In the genomic region with DNA sequence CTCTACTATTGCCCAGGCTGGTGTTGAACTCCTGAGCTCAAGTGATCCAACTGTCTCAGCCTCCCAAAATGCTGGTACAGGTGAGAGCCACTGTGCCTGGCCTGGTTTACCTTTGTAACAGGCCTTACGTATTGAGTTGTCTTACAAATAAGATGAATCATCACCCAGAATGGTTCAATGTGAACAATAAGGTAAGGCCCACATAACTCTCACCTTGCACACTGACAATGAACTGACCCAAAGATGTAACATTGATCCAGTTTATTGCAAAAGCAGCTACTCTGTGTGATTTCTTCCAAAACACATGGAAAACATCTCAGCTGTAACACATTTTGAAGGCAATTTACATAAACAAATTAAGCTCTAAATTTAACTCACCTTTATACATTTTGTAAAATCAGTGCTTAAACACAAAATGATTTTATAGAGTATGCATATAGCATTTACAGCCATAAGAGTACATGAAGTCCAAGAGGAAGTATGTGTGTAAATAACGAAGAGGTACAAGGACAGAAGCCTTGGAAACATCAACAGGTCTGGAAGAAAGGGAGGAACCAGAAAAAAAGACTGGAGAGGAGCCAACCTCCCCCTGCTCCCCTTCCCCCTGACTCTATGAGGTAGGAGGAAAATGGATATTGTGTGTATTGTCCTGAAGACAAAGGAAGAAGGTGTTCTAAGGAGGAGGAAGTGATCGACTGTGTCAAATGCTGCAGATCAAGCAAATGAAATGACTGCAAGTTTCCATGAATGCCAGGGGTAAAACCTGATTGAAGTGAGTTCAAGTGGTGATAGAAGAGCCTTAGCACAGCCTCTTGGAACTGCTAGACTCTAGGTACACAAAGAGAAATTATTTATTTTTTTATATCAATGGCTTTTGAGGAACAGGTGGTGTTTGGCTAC, we compare ENCODE assay signal across 17 cellular contexts. TPM values are rescaled to one million over a fixed set of nuclear protein-coding genes. Genes with fewer than 3 reads are reported as not detected.
DNase-seq lines count a peak whose midpoint lies in the region; ATAC-seq and TF ChIP-seq lines count a peak whose summit lies in the region.
"Had no signal": no experiment of that assay in that cellular context is flagged by ENCODE, and none has a peak within 500 bp of the region (broad histone marks: within the 10 kb centered on the region; RNA-seq: fewer than 3 reads in every experiment).

No MANE protein-coding gene starts in this region.

- no peak for DNase-seq in activated T-cell treated with anti-CD3 and anti-CD28 coated beads, Interleukin-2, amount 50 U/mL, for 72 hours
- DNase-seq in activated T-cell treated with anti-CD3 and anti-CD28 coated beads, Interleukin-2, amount 50 U/mL, for 48 hours: no peak
- DNase-seq in RWPE2 (ENCODE audit: low spot score): no peak
- no peak for DNase-seq in endothelial cell (ENCODE audit: low spot score)
- no peak for DNase-seq in AML-193 (lab: John Stamatoyannopoulos, UW)
- DNase-seq in GM13976 (ENCODE audit: low spot score): no peak
- no peak for DNase-seq in mesothelial cell of epicardium (ENCODE audit: low spot score in 2 of 2, unreplicated experiment in 2 of 2)
- DNase-seq: activated CD4-positive, alpha-beta T cell treated with anti-CD3 and anti-CD28 coated beads for 48 hours; anterior cingulate cortex; GDM1; KG1; NCI-H2227 treated with DMSO at 0.1 percent for 48 hours; right cardiac atrium; SIG-M5 had no signal

- H3K9me3 Mint-ChIP-seq in activated T-cell treated with anti-CD3 and anti-CD28 coated beads, Interleukin-2, amount 50 U/mL, for 72 hours: no peaks in the 10 kb centered on the region
- H3K9me3 Mint-ChIP-seq in endothelial cell (ENCODE audit: unreplicated experiment) (no peaks in the 10 kb centered on the region), mesothelial cell of epicardium (no peaks in the 10 kb centered on the region)
- H3K9me3 Mint-ChIP-seq in stimulated activated naive CD8-positive, alpha-beta T cell treated with anti-CD3 and anti-CD28 coated beads, Interleukin-15, Interleukin-2, amounts not matched to agents 100 ng/mL and 50 ng/mL, for 24 hours: no peaks in the 10 kb centered on the region

- H3K27me3 Mint-ChIP-seq in activated T-cell treated with anti-CD3 and anti-CD28 coated beads, Interleukin-2, amount 50 U/mL, for 72 hours (ENCODE audit: low read depth): no peaks in the 10 kb centered on the region
- peaks cover 7% of the 10 kb centered on the region for H3K27me3 Mint-ChIP-seq in endothelial cell (ENCODE audit: unreplicated experiment)
- no peaks in the 10 kb centered on the region for H3K27me3 Mint-ChIP-seq in stimulated activated naive CD8-positive, alpha-beta T cell treated with anti-CD3 and anti-CD28 coated beads, Interleukin-15, Interleukin-2, amounts not matched to agents 100 ng/mL and 50 ng/mL, for 24 hours
- no peaks in the 10 kb centered on the region for H3K27me3 Mint-ChIP-seq in mesothelial cell of epicardium (ENCODE audit: low read depth)

- in situ Hi-C loops in GM13976 (cut with MboI; ENCODE audit: low sequenced_read_pairs, unreplicated experiment): no loop called here

- peak overlapping the region; percentile 31 to 64 for H3K4me3 Mint-ChIP-seq in activated T-cell treated with anti-CD3 and anti-CD28 coated beads, Interleukin-2, amount 50 U/mL, for 72 hours
- H3K4me3 Mint-ChIP-seq in endothelial cell (ENCODE audit: unreplicated experiment) (no peak overlapping the region), mesothelial cell of epicardium (no peak overlapping the region)
- H3K4me3 Mint-ChIP-seq in stimulated activated naive CD8-positive, alpha-beta T cell treated with anti-CD3 and anti-CD28 coated beads, Interleukin-15, Interleukin-2, amounts not matched to agents 100 ng/mL and 50 ng/mL, for 24 hours: no peak overlapping the region

- no peak overlapping the region for H3K27ac ChIP-seq in RWPE2 (ENCODE audit: poor library complexity, severe bottlenecking)

- no peaks in the 10 kb centered on the region for H3K36me3 ChIP-seq in RWPE2 (ENCODE audit: low read depth)
- H3K36me3 ChIP-seq: HAP-1, tibial nerve had no signal

- H3K4me1 ChIP-seq in RWPE2 (ENCODE audit: insufficient read depth, poor library complexity, severe bottlenecking): peaks cover 4% of the 10 kb centered on the region

- H3K9me3 ChIP-seq in RWPE2 (ENCODE audit: severe bottlenecking): no peaks in the 10 kb centered on the region
- H3K9me3 ChIP-seq: HAP-1, tibial nerve had no signal

- H3K4me3 ChIP-seq in RWPE2 (ENCODE audit: severe bottlenecking): no peak overlapping the region
- H3K4me3 ChIP-seq: HAP-1, tibial nerve had no signal

- H3K4me1 Mint-ChIP-seq in activated T-cell treated with anti-CD3 and anti-CD28 coated beads, Interleukin-2, amount 50 U/mL, for 72 hours (ENCODE audit: low read depth): peaks cover 75% of the 10 kb centered on the region
- peaks cover 16% of the 10 kb centered on the region for H3K4me1 Mint-ChIP-seq in endothelial cell (ENCODE audit: unreplicated experiment)
- peaks cover 75% of the 10 kb centered on the region for H3K4me1 Mint-ChIP-seq in stimulated activated naive CD8-positive, alpha-beta T cell treated with anti-CD3 and anti-CD28 coated beads, Interleukin-15, Interleukin-2, amounts not matched to agents 100 ng/mL and 50 ng/mL, for 24 hours (ENCODE audit: low read depth)
- peaks cover 21% of the 10 kb centered on the region for H3K4me1 Mint-ChIP-seq in mesothelial cell of epicardium

- TF ChIP-seq CTCF in RWPE2 (IDR thresholded peaks at IDR 0.05; ENCODE audit: poor library complexity, severe bottlenecking) (no peak), endothelial cell (IDR thresholded peaks at IDR 0.05; ENCODE audit: unreplicated experiment) (no peak), GM13976 (IDR thresholded peaks at IDR 0.05; ENCODE audit: borderline replicate concordance, control extremely low read depth, extremely low read depth, insufficient read depth, missing control alignments) (no peak), mesothelial cell of epicardium (IDR thresholded peaks at IDR 0.05; ENCODE audit: unreplicated experiment) (no peak)

- H3K36me3 Mint-ChIP-seq in activated T-cell treated with anti-CD3 and anti-CD28 coated beads, Interleukin-2, amount 50 U/mL, for 72 hours (ENCODE audit: insufficient read depth in 2 of 2): peaks cover 0 to 1% of the 10 kb centered on the region in 2 donors
- H3K36me3 Mint-ChIP-seq in endothelial cell (ENCODE audit: low read depth, unreplicated experiment) (no peaks in the 10 kb centered on the region), mesothelial cell of epicardium (no peaks in the 10 kb centered on the region)
- H3K36me3 Mint-ChIP-seq in stimulated activated naive CD8-positive, alpha-beta T cell treated with anti-CD3 and anti-CD28 coated beads, Interleukin-15, Interleukin-2, amounts not matched to agents 100 ng/mL and 50 ng/mL, for 24 hours (ENCODE audit: low read depth): no peaks in the 10 kb centered on the region

- peak; percentile 40 to 46 for ATAC-seq in activated T-cell treated with anti-CD3 and anti-CD28 coated beads, Interleukin-2, amount 50 U/mL, for 72 hours (replicated peaks in 1 of 2)
- peak; percentile 50; the same call in 2 of the 3 replicates for ATAC-seq in RWPE2 (ENCODE audit: low read depth)
- ATAC-seq: right cardiac atrium had no signal

- no peaks in the 10 kb centered on the region for H3K27me3 ChIP-seq in RWPE2 (ENCODE audit: insufficient read depth, poor library complexity, severe bottlenecking)
- H3K27me3 ChIP-seq: tibial nerve had no signal

- H3K27ac Mint-ChIP-seq in activated T-cell treated with anti-CD3 and anti-CD28 coated beads, Interleukin-2, amount 50 U/mL, for 72 hours: peak overlapping the region; percentile 91
- H3K27ac Mint-ChIP-seq in endothelial cell (ENCODE audit: unreplicated experiment): peak overlapping the region; percentile 64
- peak overlapping the region; percentile 67 for H3K27ac Mint-ChIP-seq in stimulated activated naive CD8-positive, alpha-beta T cell treated with anti-CD3 and anti-CD28 coated beads, Interleukin-15, Interleukin-2, amounts not matched to agents 100 ng/mL and 50 ng/mL, for 24 hours
- no peak overlapping the region for H3K27ac Mint-ChIP-seq in mesothelial cell of epicardium

RNA-seq across cellular contexts. Expression of a gene that starts 5.6 kb away (rescaled TPM):
- 10 to 100 TPM; 57.4 to 61.7 TPM for total RNA-seq in activated T-cell treated with anti-CD3 and anti-CD28 coated beads, Interleukin-2, amount 50 U/mL, for 72 hours
- total RNA-seq in endothelial cell (ENCODE audit: unreplicated experiment) (53.1 TPM), mesothelial cell of epicardium (45.1 to 50.1 TPM (median 46.2 TPM) in 3 replicates)

RNA-seq across cellular contexts. Expression of a gene that starts 6.6 kb away (rescaled TPM):
- 10 to 100 TPM; 34.0 to 36.8 TPM for total RNA-seq in activated T-cell treated with anti-CD3 and anti-CD28 coated beads, Interleukin-2, amount 50 U/mL, for 72 hours
- 25.7 TPM for total RNA-seq in endothelial cell (ENCODE audit: unreplicated experiment)
- total RNA-seq in mesothelial cell of epicardium: 25.8 to 27.6 TPM (median 27.3 TPM) in 3 replicates

Comparison
In these comparisons a context has a peak if more than half of its experiments do, and no peak if none do; other contexts are left out.
1. H3K4me3 Mint-ChIP-seq: peak in activated T-cell treated with anti-CD3 and anti-CD28 coated beads, Interleukin-2, amount 50 U/mL, for 72 hours (2 of 2); none in endothelial cell (single experiment), stimulated activated naive CD8-positive, alpha-beta T cell treated with anti-CD3 and anti-CD28 coated beads, Interleukin-15, Interleukin-2, amounts not matched to agents 100 ng/mL and 50 ng/mL, for 24 hours (single experiment) and mesothelial cell of epicardium (single experiment).